Comparison of ENCODE assay signal across 20 cellular contexts in the genomic region with DNA sequence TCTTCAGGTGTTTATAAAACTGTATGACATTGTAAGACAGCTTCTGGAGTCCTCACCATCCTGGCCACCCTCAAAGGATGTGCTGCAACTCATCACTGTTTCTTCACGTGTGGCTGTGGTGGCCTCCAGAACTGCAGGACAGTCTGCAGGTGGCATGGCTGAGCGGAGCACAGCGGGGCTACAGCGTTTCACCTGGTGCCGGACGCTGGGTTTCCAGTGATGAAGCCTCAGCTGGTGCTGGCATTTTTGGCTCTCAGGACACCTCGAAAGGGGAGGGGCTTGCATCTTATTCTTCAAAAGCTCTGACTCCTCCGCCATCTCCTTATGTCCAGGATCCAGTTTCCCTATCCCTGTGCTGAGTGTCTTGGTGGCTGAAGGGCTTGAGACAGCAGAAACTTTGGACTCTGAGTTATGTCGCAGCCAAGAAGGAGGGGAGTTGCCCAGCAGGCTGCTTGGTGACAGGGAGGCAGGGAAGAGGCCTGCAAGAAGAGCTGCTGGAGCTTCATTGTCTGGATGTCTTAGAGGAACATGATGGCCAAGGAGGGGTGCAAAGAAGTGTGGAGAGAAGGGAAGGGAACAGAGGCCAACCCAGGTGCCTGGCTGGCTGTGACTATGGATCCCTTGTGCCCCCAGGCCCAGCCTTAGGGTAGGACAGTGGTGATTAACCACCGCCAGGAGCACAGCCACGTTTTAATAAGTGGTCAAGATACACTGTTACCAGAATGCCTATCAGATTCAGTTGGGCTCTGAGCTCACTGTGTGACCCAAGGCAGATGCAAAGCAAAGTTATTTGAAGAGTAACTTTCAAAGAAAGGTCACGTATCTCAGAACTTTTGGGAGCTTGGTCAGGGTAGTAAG. TPM values are rescaled to one million over a fixed set of nuclear protein-coding genes. Genes with fewer than 3 reads are reported as not detected.
DNase-seq lines count a peak whose midpoint lies in the region; ATAC-seq, FAIRE-seq and TF ChIP-seq lines count a peak whose summit lies in the region.
"Had no signal": no experiment of that assay in that cellular context is flagged by ENCODE, and none has a peak within 500 bp of the region (broad histone marks: within the 10 kb centered on the region; RNA-seq: fewer than 3 reads in every experiment).

No MANE protein-coding gene starts in this region.

- POLR2A ChIA-PET in HCT116 (lab: Charles Lee), result no interaction called here
- POLR2A ChIA-PET in HepG2 (lab: Yijun Ruan, JAX), result interaction anchor here (1.2 kb wide), 1 partner anchor 216 kb away, joined by 3 read pairs; no protein-coding TSS in a partner anchor

- no peak for TF ChIP-seq POLR2A in HCT116 (IDR thresholded peaks at IDR 0.05; ENCODE audit: borderline replicate concordance, extremely low read depth, insufficient read depth, insufficient read length)
- no peak for TF ChIP-seq POLR2A in HepG2 (IDR thresholded peaks at IDR 0.05; ENCODE audit: insufficient read depth in 1 of 2, low read depth in 2 of 2, low read length in 2 of 2)
- no peak for TF ChIP-seq POLR2A in GM18505 (IDR thresholded peaks at IDR 0.05; ENCODE audit: borderline replicate concordance, extremely low read depth, insufficient read depth, insufficient read length)

- in situ Hi-C loops in HepG2 (cut with HindIII; ENCODE audit: extremely low pct_ligation_motif_present, low pct_unique_long_range_greater_than_20kb), result loop anchor here (10.0 kb wide), 1 partner anchor 468 kb away; no protein-coding TSS in a partner anchor

- TF ChIP-seq EP300 in HepG2 (IDR thresholded peaks at IDR 0.05; ENCODE audit: low read depth in 2 of 2, low read length in 2 of 2) (no peak), HepG2 (CRISPR knock-in tag; IDR thresholded peaks at IDR 0.05; ENCODE audit: borderline replicate concordance) (no peak)

- intact Hi-C loops in HCT116 (cut with micrococcal nuclease) (loop anchor here (10.0 kb wide), 1 partner anchor 748 kb away; no protein-coding TSS in a partner anchor), HepG2 (cut with micrococcal nuclease; ENCODE audit: unreplicated experiment) (no loop called here)

- H3K9ac ChIP-seq in HCT116 (ENCODE audit: low read length) (no peak overlapping the region), HepG2 (ENCODE audit: insufficient read depth, low read depth, low read length) (peak overlapping the region; percentile 1; the same call in 1 of the 2 replicates)
- H3K9ac ChIP-seq: neural progenitor cell had no signal

- CTCF ChIA-PET in HCT116 (lab: Charles Lee), result no interaction called here
- CTCF ChIA-PET in HepG2 (lab: Yijun Ruan, JAX; ENCODE audit: low intra/inter-chr PET ratio, low total read pairs), result no interaction called here

- TF ChIP-seq CTCF in HCT116 (IDR thresholded peaks at IDR 0.05 in 2 of 3, conservative IDR thresholded peaks at IDR 0.05 in 1 of 3; ENCODE audit: borderline replicate concordance in 1 of 3, insufficient read depth in 1 of 3, low read depth in 2 of 3, low read length in 2 of 3), result 0 out of 6 replicates have a peak, but pooled peaks of 1 of the 3 experiments have one; percentile 5
- peak; percentile 73 for TF ChIP-seq CTCF in HepG2 (CRISPR knock-in tag; IDR thresholded peaks at IDR 0.05)

- peak; percentile 63 for ATAC-seq in HCT116
- peak; percentile 95 for ATAC-seq in HepG2
- no peak for ATAC-seq in GM18505 (IDR thresholded peaks at IDR 0.05; ENCODE audit: unreplicated experiment)
- ATAC-seq in GM19467 (IDR thresholded peaks at IDR 0.05; ENCODE audit: unreplicated experiment), result no peak
- ATAC-seq: activated T-cell treated with anti-CD3 and anti-CD28 coated beads, Interleukin-2, amount 50 U/mL, for 4 hours had no signal

- H4K20me1 ChIP-seq in HCT116 (ENCODE audit: insufficient read depth) (no peaks in the 10 kb centered on the region), HepG2 (ENCODE audit: insufficient read depth, low read length) (no peaks in the 10 kb centered on the region)

- BruUV-seq in HCT116 (replicated peaks; lab: Mats Ljungman, UMichigan), result no TSS peak
- BruUV-seq in HepG2 (replicated peaks; lab: Mats Ljungman, UMichigan), result no TSS peak

- RAD21 ChIA-PET in HCT116 (lab: Charles Lee; ENCODE audit: low non-redundant PET in 1 of 2, low total read pairs in 2 of 2, uncharacterized antibody in 2 of 2, unreplicated experiment in 2 of 2), result no interaction called here

- DNase-seq in HCT116 (ENCODE audit: low read depth, low spot score), result no peak
- peak; percentile 19 for DNase-seq in RPMI8226
- DNase-seq in HepG2 (ENCODE audit: low spot score), result peak; percentile 37
- no peak for DNase-seq in NCI-H187 treated with DMSO at 0.1 percent for 48 hours (lab: John Stamatoyannopoulos, UW)
- DNase-seq: activated CD4-positive, alpha-beta T cell treated with anti-CD3 and anti-CD28 coated beads, Interleukin-2, amount 50 U/mL, for 48 hours; activated T-cell treated with anti-CD3 and anti-CD28 coated beads, Interleukin-2, amount 50 U/mL, for 4 hours; AML-193; EL; foreskin fibroblast; H9; midbrain; NCI-H1694; NCI-H2227 treated with DMSO at 0.1 percent for 48 hours; NK-92 treated with Interleukin-12 subunit alpha and Interleukin-12 subunit beta, amount 100 ng/mL, for 24 hours; T-helper 1 cell had no signal

- H3K79me2 ChIP-seq in HCT116 (ENCODE audit: insufficient read depth, low read length), result no peaks in the 10 kb centered on the region
- peaks cover 5% of the 10 kb centered on the region for H3K79me2 ChIP-seq in HepG2 (ENCODE audit: insufficient read depth, low read length)

- H3K36me3 ChIP-seq in HCT116 (ENCODE audit: control insufficient read depth in 1 of 2, insufficient read depth in 2 of 2, low read length in 2 of 2) (no peaks in the 10 kb centered on the region), HepG2 (replicated peaks in 1 of 2; ENCODE audit: control insufficient read depth in 1 of 2, insufficient read depth in 2 of 2, low read length in 2 of 2) (no peaks in the 10 kb centered on the region)
- H3K36me3 ChIP-seq: neural progenitor cell, suprapubic skin had no signal

- H3K9me2 ChIP-seq in HCT116 (ENCODE audit: insufficient read depth), result no peaks in the 10 kb centered on the region

- no peak for FAIRE-seq in HepG2 (lab: Jason Lieb, UNC)

- H3K4me1 ChIP-seq in HCT116 (ENCODE audit: control insufficient read depth in 1 of 2, insufficient read depth in 2 of 2, low read length in 2 of 2) (peaks cover 6 to 10% of the 10 kb centered on the region in 2 experiments; a peak in 3 of 4 replicates), HepG2 (ENCODE audit: insufficient read depth, low read length) (peaks cover 39% of the 10 kb centered on the region)

- 28% methylated on average over 9 of the region's 12 CpGs for WGBS in HepG2 (ENCODE audit: low lambda C conversion rate)

- no peaks in the 10 kb centered on the region for H3K9me3 ChIP-seq in HCT116 (ENCODE audit: control insufficient read depth in 1 of 2, insufficient read depth in 1 of 2, low read depth in 1 of 2, low read length in 2 of 2)
- H3K9me3 ChIP-seq in HepG2 (ENCODE audit: low read length), result no peaks in the 10 kb centered on the region
- H3K9me3 ChIP-seq: suprapubic skin had no signal

- H2AFZ ChIP-seq in HCT116 (ENCODE audit: low read depth, low read length, poor library complexity, severe bottlenecking), result no peak overlapping the region
- peak overlapping the region; percentile 17 for H2AFZ ChIP-seq in HepG2 (ENCODE audit: low read length)
- H2AFZ ChIP-seq: neural progenitor cell had no signal

- no peak for TF ChIP-seq RAD21 in HCT116 (IDR thresholded peaks at IDR 0.05; ENCODE audit: low read depth)
- TF ChIP-seq RAD21 in HepG2 (CRISPR knock-in tag; IDR thresholded peaks at IDR 0.05), result 0 out of 2 replicates have a peak, but pooled peaks have one; percentile 44

- no peak overlapping the region for H3K4me2 ChIP-seq in HCT116 (ENCODE audit: low read length)
- peak overlapping the region; percentile 77 for H3K4me2 ChIP-seq in HepG2 (ENCODE audit: low read depth, low read length)
- H3K4me2 ChIP-seq: neural progenitor cell had no signal

- H3K4me3 ChIP-seq in HCT116 (replicated peaks in 1 of 2; ENCODE audit: low read depth in 1 of 2, low read length in 2 of 2), result no peak overlapping the region
- peak overlapping the region; percentile 14 to 57 (median 20); a peak in 4 of 6 replicates for H3K4me3 ChIP-seq in HepG2 (replicated peaks in 1 of 3; ENCODE audit: insufficient read depth in 1 of 3, low read depth in 2 of 3, low read length in 3 of 3)
- H3K4me3 ChIP-seq: coronary artery, neural progenitor cell, suprapubic skin had no signal

- H3K27me3 ChIP-seq in HCT116 (ENCODE audit: insufficient read depth, low read length) (no peaks in the 10 kb centered on the region), HepG2 (ENCODE audit: control insufficient read depth in 1 of 2, insufficient read depth in 2 of 2, low read length in 2 of 2) (no peaks in the 10 kb centered on the region)
- H3K27me3 ChIP-seq: neural progenitor cell, suprapubic skin had no signal

- no peak overlapping the region for H3K27ac ChIP-seq in HCT116 (ENCODE audit: low read depth, low read length)
- H3K27ac ChIP-seq in HepG2 (ENCODE audit: extremely low read length, insufficient read depth, low read length), result no peak overlapping the region
- H3K27ac ChIP-seq: coronary artery, neural progenitor cell, suprapubic skin had no signal

RNA-seq across cellular contexts. Expression of gene GTF2H5, which starts 58.7 kb away (rescaled TPM):
- 19.0 TPM for total RNA-seq in HCT116 (2021; ENCODE audit: unreplicated experiment)
- 4.7 and 6.8 TPM in 2 replicates for polyA plus RNA-seq in HCT116 (2012)
- 45.9 and 68.0 TPM in 2 replicates for total RNA-seq in HepG2 (2016; rRNA removed; fragmentation: Illumina TruSeq; extraction: Trizol)
- 28.7 and 36.7 TPM in 2 replicates for total RNA-seq in HepG2 (2016; cell fraction: cytosol; rRNA removed; fragmentation: Illumina TruSeq; extraction: Trizol; ENCODE audit: low read depth)
- 49.0 and 71.1 TPM in 2 replicates for total RNA-seq in HepG2 (2016; cell fraction: insoluble cytoplasmic fraction; rRNA removed; fragmentation: Illumina TruSeq; extraction: Trizol)
- total RNA-seq in HepG2 (2016; cell fraction: membrane; rRNA removed; fragmentation: Illumina TruSeq; extraction: Trizol), result 36.3 and 42.5 TPM in 2 replicates
- total RNA-seq in HepG2 (2016; cell fraction: nucleus; rRNA removed; fragmentation: Illumina TruSeq; extraction: Trizol), result 15.2 and 16.4 TPM in 2 replicates
- 5.0 and 7.4 TPM in 2 replicates for polyA plus RNA-seq in HepG2 (2011; rRNA removed)
- polyA plus RNA-seq in HepG2 (2011; cell fraction: cytosol; rRNA removed), result 3.1 and 4.2 TPM in 2 replicates
- polyA plus RNA-seq in HepG2 (2011; cell fraction: nucleus; rRNA removed), result 1.3 and 1.5 TPM in 2 replicates
- polyA plus RNA-seq in HepG2 (2012), result 12.3 and 19.5 TPM in 2 replicates
- polyA plus RNA-seq in HepG2 (2016; cell fraction: cytosol; fragmentation: Illumina TruSeq; extraction: Trizol; ENCODE audit: low read depth), result 33.3 and 41.1 TPM in 2 replicates
- polyA plus RNA-seq in HepG2 (2016; cell fraction: insoluble cytoplasmic fraction; fragmentation: Illumina TruSeq; extraction: Trizol; ENCODE audit: low read depth), result 68.1 and 71.8 TPM in 2 replicates
- 37.1 and 41.1 TPM in 2 replicates for polyA plus RNA-seq in HepG2 (2016; cell fraction: membrane; fragmentation: Illumina TruSeq; extraction: Trizol; ENCODE audit: low read depth)
- 29.2 and 31.1 TPM in 2 replicates for polyA plus RNA-seq in HepG2 (2016; cell fraction: nucleus; fragmentation: Illumina TruSeq; extraction: Trizol; ENCODE audit: insufficient read depth, low read depth)
- 1.1 TPM in 2 replicates for polyA minus RNA-seq in HepG2 (2011; rRNA and poly(A)+ RNA removed; ENCODE audit: low replicate concordance)
- 0.89 and 1.4 TPM in 2 replicates for polyA minus RNA-seq in HepG2 (2011; cell fraction: cytosol; rRNA and poly(A)+ RNA removed)
- polyA minus RNA-seq in HepG2 (2011; cell fraction: nucleus; rRNA and poly(A)+ RNA removed), result 2.1 and 2.6 TPM in 2 replicates

RNA-seq across cellular contexts. Expression of gene SERAC1, which starts 58.8 kb away (rescaled TPM):
- total RNA-seq in HCT116 (2021; ENCODE audit: unreplicated experiment) (7.6 TPM), HepG2 (2016; rRNA removed; fragmentation: Illumina TruSeq; extraction: Trizol) (8.1 and 9.6 TPM in 2 replicates)
- polyA plus RNA-seq in HCT116 (2012), result 3.1 and 4.1 TPM in 2 replicates
- 1.6 and 2.3 TPM in 2 replicates for total RNA-seq in HepG2 (2016; cell fraction: cytosol; rRNA removed; fragmentation: Illumina TruSeq; extraction: Trizol; ENCODE audit: low read depth)
- 7.7 and 9.8 TPM in 2 replicates for total RNA-seq in HepG2 (2016; cell fraction: insoluble cytoplasmic fraction; rRNA removed; fragmentation: Illumina TruSeq; extraction: Trizol)
- total RNA-seq in HepG2 (2016; cell fraction: membrane; rRNA removed; fragmentation: Illumina TruSeq; extraction: Trizol), result 3.9 and 4.2 TPM in 2 replicates
- 7.4 and 8.9 TPM in 2 replicates for total RNA-seq in HepG2 (2016; cell fraction: nucleus; rRNA removed; fragmentation: Illumina TruSeq; extraction: Trizol)
- polyA plus RNA-seq in HepG2 (2011; rRNA removed), result 4.5 and 5.5 TPM in 2 replicates
- 2.2 and 4.5 TPM in 2 replicates for polyA plus RNA-seq in HepG2 (2011; cell fraction: cytosol; rRNA removed)
- polyA plus RNA-seq in HepG2 (2011; cell fraction: nucleus; rRNA removed), result 4.5 and 5.0 TPM in 2 replicates
- polyA plus RNA-seq in HepG2 (2012), result 5.7 and 6.2 TPM in 2 replicates
- polyA plus RNA-seq in HepG2 (2016; cell fraction: cytosol; fragmentation: Illumina TruSeq; extraction: Trizol; ENCODE audit: low read depth), result 0.77 and 0.81 TPM in 2 replicates
- 6.7 and 7.8 TPM in 2 replicates for polyA plus RNA-seq in HepG2 (2016; cell fraction: insoluble cytoplasmic fraction; fragmentation: Illumina TruSeq; extraction: Trizol; ENCODE audit: low read depth)
- polyA plus RNA-seq in HepG2 (2016; cell fraction: membrane; fragmentation: Illumina TruSeq; extraction: Trizol; ENCODE audit: low read depth), result 2.3 TPM in 2 replicates
- polyA plus RNA-seq in HepG2 (2016; cell fraction: nucleus; fragmentation: Illumina TruSeq; extraction: Trizol; ENCODE audit: insufficient read depth, low read depth), result 10.6 and 11.6 TPM in 2 replicates
- 1.2 and 2.3 TPM in 2 replicates for polyA minus RNA-seq in HepG2 (2011; rRNA and poly(A)+ RNA removed; ENCODE audit: low replicate concordance)
- 3.6 and 3.9 TPM in 2 replicates for polyA minus RNA-seq in HepG2 (2011; cell fraction: cytosol; rRNA and poly(A)+ RNA removed)
- polyA minus RNA-seq in HepG2 (2011; cell fraction: nucleus; rRNA and poly(A)+ RNA removed), result 9.7 and 11.6 TPM in 2 replicates

Comparison
In these comparisons a context has a peak if more than half of its experiments do, and no peak if none do; other contexts are left out.
1. ATAC-seq: peak in HCT116 (single experiment) and HepG2 (single experiment); none in GM18505 (single experiment) and GM19467 (single experiment).
2. DNase-seq: peak in RPMI8226 (single experiment) and HepG2 (single experiment); none in HCT116 (single experiment) and NCI-H187 treated with DMSO at 0.1 percent for 48 hours (single experiment).
3. H3K4me3 ChIP-seq: peak in HepG2 (3 of 3); none in HCT116 (0 of 2).
4. Of the 20 proteins assayed by ChIP-seq in both HepG2 and HCT116: peak only in HepG2: ELF1, MAX and RAD21; only in HCT116: none; in both: none; in neither: 16; mixed calls (peak in some experiments, not most) for 1.